Comparison of ENCODE assay signal across 13 cellular contexts in the genomic region with DNA sequence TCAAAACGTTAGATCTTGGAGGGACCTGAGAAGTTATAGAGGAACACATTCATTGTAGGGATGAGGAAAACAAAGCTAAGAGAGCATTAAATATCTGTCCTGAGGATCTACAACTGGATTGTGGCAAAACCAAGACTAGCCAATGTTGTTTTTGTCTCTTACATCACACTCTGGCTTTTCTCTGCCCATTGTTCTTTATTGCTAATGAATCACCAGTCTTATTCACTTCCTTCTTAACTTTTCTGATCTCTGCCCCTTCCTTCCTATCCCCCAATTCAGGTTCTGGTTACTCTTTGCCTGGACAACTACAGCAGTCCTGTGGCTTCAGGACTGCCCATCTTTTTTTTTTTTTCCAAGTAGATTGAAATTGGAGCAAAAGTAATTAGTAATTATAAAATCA. TPM values are rescaled to one million over a fixed set of nuclear protein-coding genes. Genes with fewer than 3 reads are reported as not detected.
DNase-seq lines count a peak whose midpoint lies in the region; ATAC-seq and TF ChIP-seq lines count a peak whose summit lies in the region.
"Had no signal": no experiment of that assay in that cellular context is flagged by ENCODE, and none has a peak within 500 bp of the region (broad histone marks: within the 10 kb centered on the region; RNA-seq: fewer than 3 reads in every experiment).

No MANE protein-coding gene starts in this region.

- H3K9me3 Mint-ChIP-seq in activated CD4-positive, alpha-beta T cell treated with anti-CD3 and anti-CD28 coated beads for 36 hours (ENCODE audit: low read depth) = no peaks in the 10 kb centered on the region
- H3K9me3 Mint-ChIP-seq in endothelial cell (ENCODE audit: unreplicated experiment) = peaks cover 7% of the 10 kb centered on the region

- H3K27ac ChIP-seq in OCI-LY7 (ENCODE audit: low read depth, low read length, poor library complexity, severe bottlenecking) = no peak overlapping the region
- H3K27ac ChIP-seq in adrenal gland = no peak overlapping the region
- H3K27ac ChIP-seq: ovary had no signal

- H4K20me1 ChIP-seq in OCI-LY7 (ENCODE audit: insufficient read depth, low read length) = no peaks in the 10 kb centered on the region

- no peaks in the 10 kb centered on the region for H3K79me2 ChIP-seq in OCI-LY7 (ENCODE audit: insufficient read depth, low read depth, low read length)

- no peak for TF ChIP-seq POLR2A in adrenal gland (IDR thresholded peaks at IDR 0.05)

- peaks cover 9% of the 10 kb centered on the region for H3K4me1 Mint-ChIP-seq in activated CD4-positive, alpha-beta T cell treated with anti-CD3 and anti-CD28 coated beads for 36 hours
- H3K4me1 Mint-ChIP-seq in endothelial cell (ENCODE audit: unreplicated experiment) = peaks cover 8% of the 10 kb centered on the region

- H3K27me3 Mint-ChIP-seq in activated CD4-positive, alpha-beta T cell treated with anti-CD3 and anti-CD28 coated beads for 36 hours = peaks cover 25% of the 10 kb centered on the region
- H3K27me3 Mint-ChIP-seq in endothelial cell (ENCODE audit: unreplicated experiment) = peaks cover 2% of the 10 kb centered on the region

- H3K27me3 ChIP-seq in skeletal muscle satellite cell (ENCODE audit: control insufficient read depth, insufficient read depth, low read length) = no peaks in the 10 kb centered on the region
- H3K27me3 ChIP-seq in adrenal gland = no peaks in the 10 kb centered on the region
- H3K27me3 ChIP-seq: ovary had no signal

- H3K4me1 ChIP-seq in OCI-LY7 (ENCODE audit: insufficient read depth, low read length, poor library complexity, severe bottlenecking) (no peaks in the 10 kb centered on the region), skeletal muscle satellite cell (ENCODE audit: control insufficient read depth, insufficient read depth, low read length) (peaks cover 30% of the 10 kb centered on the region), adrenal gland (replicated peaks in 1 of 2) (no peaks in the 10 kb centered on the region)

- H3K36me3 Mint-ChIP-seq in activated CD4-positive, alpha-beta T cell treated with anti-CD3 and anti-CD28 coated beads for 36 hours (ENCODE audit: low read depth) = no peaks in the 10 kb centered on the region
- peaks cover 5% of the 10 kb centered on the region for H3K36me3 Mint-ChIP-seq in endothelial cell (ENCODE audit: low read depth, unreplicated experiment)

- CTCF ChIA-PET in activated CD4-positive, alpha-beta T cell treated with anti-CD3 and anti-CD28 coated beads for 36 hours (lab: Charles Lee) = no interaction called here
- CTCF ChIA-PET in OCI-LY7 (lab: Charles Lee; ENCODE audit: unreplicated experiment) = no interaction called here

- no peaks in the 10 kb centered on the region for H3K36me3 ChIP-seq in OCI-LY7 (ENCODE audit: insufficient read depth, low read length)
- H3K36me3 ChIP-seq in skeletal muscle satellite cell (ENCODE audit: insufficient read depth, low read length) = no peaks in the 10 kb centered on the region
- no peaks in the 10 kb centered on the region for H3K36me3 ChIP-seq in adrenal gland (replicated peaks in 1 of 2)
- H3K36me3 ChIP-seq: ovary had no signal

- no peak for DNase-seq in activated CD4-positive, alpha-beta T cell treated with anti-CD3 and anti-CD28 coated beads for 36 hours
- no peak for DNase-seq in activated CD4-positive, alpha-beta T cell treated with anti-CD3 and anti-CD28 coated beads, Interleukin-2, amount 50 U/mL, for 4 hours
- DNase-seq in OCI-LY7 (ENCODE audit: low spot score) = no peak
- no peak for DNase-seq in endothelial cell (ENCODE audit: low spot score)
- no peak for DNase-seq in SKM-1 treated with dmso at 0.1 percent for 144 hours (lab: John Stamatoyannopoulos, UW; ENCODE audit: unreplicated experiment)
- DNase-seq in adrenal gland = no peak
- DNase-seq in D341Med (ENCODE audit: low spot score) = no peak
- DNase-seq: ACHN; activated naive CD4-positive, alpha-beta T cell treated with anti-CD3 and anti-CD28 coated beads, Interleukin-2, amount 50 U/mL, for 16 hours; endodermal cell; NCI-H1417; ovary had no signal

- intact Hi-C loops in activated CD4-positive, alpha-beta T cell treated with anti-CD3 and anti-CD28 coated beads for 36 hours (cut with DNase I, micrococcal nuclease) = no loop called here
- intact Hi-C loops in OCI-LY7 (cut with micrococcal nuclease; ENCODE audit: unreplicated experiment) (no loop called here), adrenal gland (cut with DNase I) (no loop called here)

- peak overlapping the region; percentile 72 for H3K9ac ChIP-seq in skeletal muscle satellite cell (ENCODE audit: low read depth, low read length)

- ATAC-seq in activated CD4-positive, alpha-beta T cell treated with anti-CD3 and anti-CD28 coated beads for 36 hours = no peak

- H3K9me3 ChIP-seq in OCI-LY7 (ENCODE audit: low read length) = no peaks in the 10 kb centered on the region
- no peaks in the 10 kb centered on the region for H3K9me3 ChIP-seq in skeletal muscle satellite cell (replicated peaks; ENCODE audit: low read length)
- H3K9me3 ChIP-seq in adrenal gland (replicated peaks in 1 of 3) = no peaks in the 10 kb centered on the region
- H3K9me3 ChIP-seq: ovary had no signal

- H3K4me2 ChIP-seq in OCI-LY7 (ENCODE audit: low read length) = no peak overlapping the region
- peak overlapping the region; percentile 42 for H3K4me2 ChIP-seq in skeletal muscle satellite cell (ENCODE audit: low read length)

- H3K4me3 Mint-ChIP-seq in activated CD4-positive, alpha-beta T cell treated with anti-CD3 and anti-CD28 coated beads for 36 hours = no peak overlapping the region
- no peak overlapping the region for H3K4me3 Mint-ChIP-seq in endothelial cell (ENCODE audit: unreplicated experiment)
- H3K4me3 Mint-ChIP-seq: endodermal cell had no signal

- H3K4me3 ChIP-seq in OCI-LY7 (ENCODE audit: low read depth, low read length, poor library complexity, severe bottlenecking) (no peak overlapping the region), skeletal muscle satellite cell (ENCODE audit: low read length) (peak overlapping the region; percentile 21), adrenal gland (no peak overlapping the region)
- H3K4me3 ChIP-seq: ovary had no signal

- 64 to 82% (median 72%) methylated on average over 1 of the region's 1 CpG for WGBS in adrenal gland, 4 donors

- H2AFZ ChIP-seq in OCI-LY7 (ENCODE audit: low read length) = 0 out of 2 replicates have a peak overlapping the region, but pooled peaks have one; percentile 7

- H3K9me2 ChIP-seq in OCI-LY7 (ENCODE audit: insufficient read depth, low read length) = no peaks in the 10 kb centered on the region

- H3K27ac Mint-ChIP-seq in activated CD4-positive, alpha-beta T cell treated with anti-CD3 and anti-CD28 coated beads for 36 hours = peak overlapping the region; percentile 53
- H3K27ac Mint-ChIP-seq in endothelial cell (ENCODE audit: unreplicated experiment) = peak overlapping the region; percentile 58
- H3K27ac Mint-ChIP-seq: endodermal cell had no signal

- POLR2A ChIA-PET in activated CD4-positive, alpha-beta T cell treated with anti-CD3 and anti-CD28 coated beads for 36 hours (lab: Charles Lee) = no interaction called here
- POLR2A ChIA-PET in OCI-LY7 (lab: Charles Lee) = no interaction called here

- BruUV-seq in OCI-LY7 (replicated peaks; lab: Mats Ljungman, UMichigan) = no TSS peak

- TF ChIP-seq CTCF in OCI-LY7 (conservative IDR thresholded peaks at IDR 0.05; ENCODE audit: low read length) = no peak
- TF ChIP-seq CTCF in endothelial cell (IDR thresholded peaks at IDR 0.05; ENCODE audit: unreplicated experiment) = no peak
- no peak for TF ChIP-seq CTCF in adrenal gland (IDR thresholded peaks at IDR 0.05)

RNA-seq across cellular contexts. Expression of a gene that starts 57.0 kb away (rescaled TPM):
- 10 to 100 TPM; 42.3 to 49.0 TPM for total RNA-seq in activated CD4-positive, alpha-beta T cell treated with anti-CD3 and anti-CD28 coated beads for 36 hours
- total RNA-seq in OCI-LY7 (2014; rRNA removed; shearing (Covaris generic)) = 10.4 and 12.0 TPM in 2 replicates
- total RNA-seq in OCI-LY7 (2022) (27.0 and 28.8 TPM in 2 replicates), endothelial cell (ENCODE audit: unreplicated experiment) (39.6 TPM), adrenal gland (10 to 100 TPM; 16.0 to 34.6 (median 21.9) TPM)
- total RNA-seq in skeletal muscle satellite cell (2012; rRNA removed) = 19.2 and 19.3 TPM in 2 replicates
- polyA plus RNA-seq in adrenal gland = 10 to 100 TPM; 11.7 to 37.1 (median 14.2) TPM
